16 cellular contexts compared by ENCODE assay signal in the genomic region with DNA sequence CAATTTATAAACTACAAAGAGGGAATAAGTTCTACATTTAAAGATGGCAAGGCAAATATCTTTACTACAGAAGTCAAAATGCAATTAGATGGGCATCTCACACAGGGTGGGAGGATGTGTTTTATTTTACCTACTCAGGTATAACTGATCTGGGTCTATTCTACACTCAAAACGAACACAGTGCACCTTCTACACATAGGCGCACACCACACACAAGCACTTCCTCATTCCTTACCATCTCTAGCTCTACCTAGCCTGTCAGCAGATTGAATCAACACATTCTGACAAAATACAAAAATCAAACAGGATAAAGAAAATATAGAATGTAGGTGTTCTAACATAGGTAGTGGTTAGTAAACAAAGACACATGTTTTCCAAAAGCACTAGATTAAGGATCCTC.
DNase-seq lines count a peak whose midpoint lies in the region; ATAC-seq and TF ChIP-seq lines count a peak whose summit lies in the region.
"Had no signal": no experiment of that assay in that cellular context is flagged by ENCODE, and none has a peak within 500 bp of the region (broad histone marks: within the 10 kb centered on the region; RNA-seq: fewer than 3 reads in every experiment).

No MANE protein-coding gene starts in this region.

- no peaks in the 10 kb centered on the region for H3K9me3 Mint-ChIP-seq in activated B cell treated with CpG ODN at 0.5 μM for 24 hours
- H3K9me3 Mint-ChIP-seq: CD4-positive, alpha-beta memory T cell; stimulated activated naive CD8-positive, alpha-beta T cell treated with anti-CD3 and anti-CD28 coated beads, Interleukin-15, amount 100 ng/mL, for 72 hours had no signal

- intact Hi-C loops in activated B cell treated with CpG ODN at 0.5 μM for 24 hours (cut with micrococcal nuclease) = loop anchor here (5.0 kb wide), 3 partner anchors 34 to 66 kb away; a partner anchor contains a TSS

- no peaks in the 10 kb centered on the region for H3K79me2 ChIP-seq in DOHH2 (ENCODE audit: control insufficient read depth, low read length)

- H3K9me3 ChIP-seq in DOHH2 (ENCODE audit: control insufficient read depth, insufficient read depth, low read length) = no peaks in the 10 kb centered on the region

- POLR2A ChIA-PET in activated B cell treated with CpG ODN at 0.5 μM for 24 hours (lab: Charles Lee) = no interaction called here

- H3K36me3 ChIP-seq in DOHH2 (ENCODE audit: control insufficient read depth, low read length) = peaks cover 10% of the 10 kb centered on the region; the same call in 1 of the 2 replicates

- TF ChIP-seq CTCF in DOHH2 (IDR thresholded peaks at IDR 0.05; ENCODE audit: low read depth, low read length, poor library complexity, severe bottlenecking) (no peak), activated B cell treated with CpG ODN at 0.5 μM for 24 hours (IDR thresholded peaks at IDR 0.05) (no peak)

- H3F3A ChIP-seq in DOHH2 (ENCODE audit: control insufficient read depth, insufficient read depth) = peaks cover 4% of the 10 kb centered on the region; the same call in 1 of the 2 replicates

- H3K9me2 ChIP-seq in DOHH2 (replicated peaks; ENCODE audit: control insufficient read depth, low read length) = no peaks in the 10 kb centered on the region

- CTCF ChIA-PET in activated B cell treated with CpG ODN at 0.5 μM for 24 hours (lab: Charles Lee) = no interaction called here

- H3K27ac Mint-ChIP-seq in activated B cell treated with CpG ODN at 0.5 μM for 24 hours = peak overlapping the region; percentile 0
- H3K27ac Mint-ChIP-seq: CD4-positive, alpha-beta memory T cell; stimulated activated naive CD8-positive, alpha-beta T cell treated with anti-CD3 and anti-CD28 coated beads, Interleukin-15, amount 100 ng/mL, for 72 hours had no signal

- H3K27me3 ChIP-seq in DOHH2 (ENCODE audit: control insufficient read depth, low read length) = no peaks in the 10 kb centered on the region

- peaks cover 26% of the 10 kb centered on the region for H3K4me1 ChIP-seq in DOHH2 (ENCODE audit: control insufficient read depth, low read length)

- H3K4me3 ChIP-seq in DOHH2 (ENCODE audit: low read length) = peak overlapping the region; percentile 53
- H3K4me3 ChIP-seq: SK-N-MC had no signal

- H3K27ac ChIP-seq in DOHH2 (ENCODE audit: low read depth, low read length) = peak overlapping the region; percentile 54
- H3K27ac ChIP-seq: SK-N-MC had no signal

- H4K20me1 ChIP-seq in DOHH2 (ENCODE audit: control insufficient read depth, insufficient read depth, low read depth, low read length) = no peaks in the 10 kb centered on the region

- H3K4me2 ChIP-seq in DOHH2 (ENCODE audit: low read length) = peak overlapping the region; percentile 68

- H3K4me1 Mint-ChIP-seq in activated B cell treated with CpG ODN at 0.5 μM for 24 hours = peaks cover 17% of the 10 kb centered on the region
- H3K4me1 Mint-ChIP-seq: stimulated activated naive CD8-positive, alpha-beta T cell treated with anti-CD3 and anti-CD28 coated beads, Interleukin-15, amount 100 ng/mL, for 72 hours had no signal

- H3K4me3 Mint-ChIP-seq in activated B cell treated with CpG ODN at 0.5 μM for 24 hours = peak overlapping the region; percentile 42
- H3K4me3 Mint-ChIP-seq: CD4-positive, alpha-beta memory T cell; stimulated activated naive CD8-positive, alpha-beta T cell treated with anti-CD3 and anti-CD28 coated beads, Interleukin-15, amount 100 ng/mL, for 72 hours had no signal

- DNase-seq in activated B cell treated with CpG ODN at 0.5 μM for 24 hours (no peak), amygdala (lab: John Stamatoyannopoulos, UW) (no peak), ureter (ENCODE audit: low spot score) (no peak)
- no peak for DNase-seq in effector CD4-positive, alpha-beta T cell
- DNase-seq: activated effector memory CD4-positive, alpha-beta T cell treated with Interleukin-2 at 50 U/mL for 16 hours; CD4-positive, alpha-beta memory T cell; effector CD8-positive, alpha-beta T cell; NCI-H1048; NCI-H2171 treated with DMSO at 0.1 percent for 48 hours; occipital lobe; stimulated activated naive CD8-positive, alpha-beta T cell treated with anti-CD3 and anti-CD28 coated beads, Interleukin-15, amount 100 ng/mL, for 72 hours had no signal

- no peaks in the 10 kb centered on the region for H3K36me3 Mint-ChIP-seq in activated B cell treated with CpG ODN at 0.5 μM for 24 hours (ENCODE audit: low read depth)

- no peaks in the 10 kb centered on the region for H3K27me3 Mint-ChIP-seq in activated B cell treated with CpG ODN at 0.5 μM for 24 hours
- H3K27me3 Mint-ChIP-seq: CD4-positive, alpha-beta memory T cell; stimulated activated naive CD8-positive, alpha-beta T cell treated with anti-CD3 and anti-CD28 coated beads, Interleukin-15, amount 100 ng/mL, for 72 hours had no signal

- ATAC-seq in GM21423 (IDR thresholded peaks at IDR 0.05; ENCODE audit: unreplicated experiment) (peak; percentile 85), HG03159 (IDR thresholded peaks at IDR 0.05; ENCODE audit: unreplicated experiment) (peak; percentile 82), activated B cell treated with CpG ODN at 0.5 μM for 24 hours (ENCODE audit: low read depth) (peak; percentile 90), GM21723 (IDR thresholded peaks at IDR 0.05; ENCODE audit: unreplicated experiment) (no peak)
- ATAC-seq: stimulated activated naive CD8-positive, alpha-beta T cell treated with anti-CD3 and anti-CD28 coated beads, Interleukin-15, amount 100 ng/mL, for 72 hours had no signal
